ENCODE assay signal across 8 cellular contexts in the genomic region with DNA sequence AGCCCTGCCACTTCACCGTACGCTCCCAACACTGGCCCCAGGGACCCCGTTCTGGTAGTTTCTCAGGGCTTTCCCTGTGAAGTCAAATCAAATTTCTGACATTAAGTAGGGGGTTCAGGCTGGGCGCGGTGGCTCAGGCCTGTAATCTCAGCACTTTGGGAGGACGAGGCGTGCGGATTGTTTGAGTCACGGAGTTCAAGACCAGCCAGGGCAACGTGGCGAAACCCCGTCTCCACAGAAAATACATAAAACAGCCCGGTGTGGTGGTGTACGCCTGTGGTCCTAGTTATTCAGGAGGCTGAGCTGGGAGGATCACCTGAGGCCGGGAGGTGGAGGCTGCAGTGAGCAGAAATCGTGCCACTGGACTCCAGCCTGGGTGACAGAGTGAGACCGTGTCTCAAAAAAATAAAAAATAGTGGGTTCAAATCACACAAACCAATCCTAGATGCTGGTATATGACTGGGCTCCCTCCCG. TPM values are rescaled to one million over a fixed set of nuclear protein-coding genes. Genes with fewer than 3 reads are reported as not detected.
DNase-seq lines count a peak whose midpoint lies in the region; ATAC-seq and TF ChIP-seq lines count a peak whose summit lies in the region.

No MANE protein-coding gene starts in this region.

- no peak for TF ChIP-seq POLR2A in gastroesophageal sphincter (IDR thresholded peaks at IDR 0.05)

- no peak for TF ChIP-seq EP300 in gastroesophageal sphincter (IDR thresholded peaks at IDR 0.05)

- H3K27me3 ChIP-seq in AG04450 (ENCODE audit: control insufficient read depth, insufficient read depth, low read length) = no peaks in the 10 kb centered on the region
- no peaks in the 10 kb centered on the region for H3K27me3 ChIP-seq in gastroesophageal sphincter
- H3K27me3 ChIP-seq in skeletal muscle tissue (ENCODE audit: control insufficient read depth in 3 of 3, insufficient read depth in 3 of 3, low read length in 3 of 3) = no peaks in the 10 kb centered on the region

- H3K9me3 ChIP-seq in AG04450 (ENCODE audit: control insufficient read depth, insufficient read depth, low read length) (peaks cover 13% of the 10 kb centered on the region; the same call in 1 of the 2 replicates), gastroesophageal sphincter (no peaks in the 10 kb centered on the region), skeletal muscle tissue (ENCODE audit: control insufficient read depth in 3 of 3, low read length in 3 of 3) (no peaks in the 10 kb centered on the region)

- 43 to 52% methylated on average over 1 to 12 of the region's 18 CpGs for WGBS in gastroesophageal sphincter (ENCODE audit: low coverage in 1 of 2), 2 donors

- H3K9ac ChIP-seq in skeletal muscle tissue (ENCODE audit: low read depth in 1 of 3, low read length in 3 of 3) = peak overlapping the region; percentile 77 to 86 (median 83)

- peaks cover 0 to 9% of the 10 kb centered on the region in 2 donors for H3K36me3 ChIP-seq in gastroesophageal sphincter
- peaks cover 0 to 4% (median 0%) of the 10 kb centered on the region in 3 donors for H3K36me3 ChIP-seq in skeletal muscle tissue (ENCODE audit: control insufficient read depth in 3 of 3, insufficient read depth in 3 of 3, low read length in 3 of 3)

- H3K4me3 ChIP-seq in AG04450 (ENCODE audit: low read depth, low read length) (peak overlapping the region; percentile 89), gastroesophageal sphincter (peak overlapping the region; percentile 88 to 97), skeletal muscle tissue (ENCODE audit: low read length in 3 of 3) (peak overlapping the region; percentile 82 to 90 (median 88))

- CTCF ChIA-PET in AG04450 (lab: Charles Lee) = no interaction called here

- DNase-seq in AG04450 (ENCODE audit: low read depth, low spot score) = no peak
- DNase-seq in activated T-cell treated with anti-CD3 and anti-CD28 coated beads, Interleukin-2, amount 50 U/mL, for 1 hour = peak; percentile 57
- no peak for DNase-seq in CD1c-positive myeloid dendritic cell (ENCODE audit: extremely low spot score)

- H3K27ac ChIP-seq in AG04450 (ENCODE audit: low read depth, low read length) (peak overlapping the region; percentile 39), gastroesophageal sphincter (peak overlapping the region; percentile 80 to 95 (median 90)), skeletal muscle tissue (ENCODE audit: low read depth, low read length) (peak overlapping the region; percentile 78)

- TF ChIP-seq CTCF in AG04450 (IDR thresholded peaks at IDR 0.05; ENCODE audit: low read depth, low read length) (no peak), gastroesophageal sphincter (IDR thresholded peaks at IDR 0.05) (no peak)

- peaks cover 0 to 55% (median 19%) of the 10 kb centered on the region in 3 donors for H3K4me1 ChIP-seq in gastroesophageal sphincter
- peaks cover 21 to 36% (median 24%) of the 10 kb centered on the region in 3 donors for H3K4me1 ChIP-seq in skeletal muscle tissue (ENCODE audit: control insufficient read depth in 3 of 3, insufficient read depth in 3 of 3, low read length in 3 of 3)

- ATAC-seq in HG03439 (IDR thresholded peaks at IDR 0.05; ENCODE audit: unreplicated experiment) = peak; percentile 3
- ATAC-seq in gastroesophageal sphincter = no peak
- no peak for ATAC-seq in HG02610 (IDR thresholded peaks at IDR 0.05; ENCODE audit: unreplicated experiment)
- ATAC-seq in GM18858 (IDR thresholded peaks at IDR 0.05; ENCODE audit: unreplicated experiment) = no peak

- POLR2A ChIA-PET in AG04450 (lab: Yijun Ruan, JAX) = no interaction called here

RNA-seq across cellular contexts. Expression of gene CYBC1, which starts 0.6 kb away (rescaled TPM):
- 74.8 and 82.6 TPM in 2 replicates for polyA plus RNA-seq in AG04450 (2011; rRNA removed)
- polyA minus RNA-seq in AG04450 (2011; rRNA and poly(A)+ RNA removed) = 53.9 and 85.7 TPM in 2 replicates
- total RNA-seq in gastroesophageal sphincter = 10 to 100 TPM; 53.8 to 78.5 (median 59.4) TPM
- 15.1 TPM for total RNA-seq in skeletal muscle tissue

RNA-seq across cellular contexts. Expression of gene NARF, which starts 8.6 kb away (rescaled TPM):
- 76.1 and 82.4 TPM in 2 replicates for polyA plus RNA-seq in AG04450 (2011; rRNA removed)
- 39.4 and 40.4 TPM in 2 replicates for polyA minus RNA-seq in AG04450 (2011; rRNA and poly(A)+ RNA removed)
- total RNA-seq in gastroesophageal sphincter (10 to 100 TPM; 30.4 to 78.1 (median 44.9) TPM), skeletal muscle tissue (21.9 TPM)

RNA-seq across cellular contexts. Expression of gene OGFOD3, which starts 31.5 kb away (rescaled TPM):
- polyA plus RNA-seq in AG04450 (2011; rRNA removed) = 22.8 and 29.5 TPM in 2 replicates
- polyA minus RNA-seq in AG04450 (2011; rRNA and poly(A)+ RNA removed) = 23.0 and 28.0 TPM in 2 replicates
- total RNA-seq in gastroesophageal sphincter (10 to 100 TPM; 26.4 to 39.5 (median 28.8) TPM), skeletal muscle tissue (20.9 TPM)

RNA-seq across cellular contexts. Expression of gene HEXD, which starts 31.8 kb away (rescaled TPM):
- 9.1 and 9.2 TPM in 2 replicates for polyA plus RNA-seq in AG04450 (2011; rRNA removed)
- 6.5 and 8.7 TPM in 2 replicates for polyA minus RNA-seq in AG04450 (2011; rRNA and poly(A)+ RNA removed)
- total RNA-seq in gastroesophageal sphincter = 10 to 100 TPM; 13.9 to 31.9 (median 19.1) TPM
- total RNA-seq in skeletal muscle tissue = 11.5 TPM

Comparison
In these comparisons a context has a peak if more than half of its experiments do, and no peak if none do; other contexts are left out.
1. H3K27ac ChIP-seq: peak in every context shown above with its lines; median percentile 90 in gastroesophageal sphincter; 78 in skeletal muscle tissue; 39 in AG04450.